In the genomic region with DNA sequence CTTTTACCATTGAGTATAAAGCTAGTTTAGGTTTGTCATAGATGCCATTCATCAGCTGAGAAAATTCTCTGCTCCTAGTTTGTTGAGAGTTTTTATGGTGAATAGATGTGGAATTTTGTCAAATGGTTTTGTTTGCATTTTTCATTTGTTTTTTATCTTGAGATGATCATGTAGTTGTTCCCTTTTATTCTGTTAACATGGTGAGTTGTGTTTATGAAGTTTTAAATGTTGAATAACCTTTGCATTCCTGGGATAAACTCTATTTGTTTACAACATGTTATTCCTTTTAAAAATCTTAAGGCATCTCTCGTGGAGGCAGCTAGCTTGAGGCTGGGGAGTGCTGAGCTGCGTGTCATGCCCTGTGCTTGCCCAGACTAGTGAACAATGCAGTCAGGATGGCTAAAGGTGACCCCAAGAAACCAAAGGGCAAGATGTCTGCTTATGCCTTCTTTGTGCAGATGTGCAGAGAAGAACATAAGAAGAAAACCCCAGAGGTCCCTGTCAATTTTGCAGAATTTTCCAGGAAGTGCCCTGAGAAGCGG, we compare ENCODE assay signal across 19 cellular contexts.
"Had no signal": no experiment of that assay in that cellular context is flagged by ENCODE, and none has a peak within 500 bp of the region (broad histone marks: within the 10 kb centered on the region; RNA-seq: fewer than 3 reads in every experiment).

No MANE protein-coding gene starts in this region.

- H3K4me3 Mint-ChIP-seq: activated CD4-positive, alpha-beta memory T cell treated with anti-CD3 and anti-CD28 coated beads for 36 hours; activated CD8-positive, alpha-beta memory T cell treated with anti-CD3 and anti-CD28 coated beads, Interleukin-2, amount 10 ng/mL, durations not matched to agents 7 days and 5 days; activated T-cell treated with anti-CD3 and anti-CD28 coated beads, Interleukin-2, amount 50 U/mL, for 24 hours; naive B cell had no signal

- DNase-seq: activated CD4-positive, alpha-beta memory T cell treated with anti-CD3 and anti-CD28 coated beads for 36 hours; activated CD4-positive, alpha-beta T cell treated with anti-CD3 and anti-CD28 coated beads for 1 hour; activated CD8-positive, alpha-beta memory T cell treated with anti-CD3 and anti-CD28 coated beads, Interleukin-2, amount 10 ng/mL, durations not matched to agents 7 days and 5 days; activated effector memory CD4-positive, alpha-beta T cell treated with Interleukin-2 at 50 U/mL for 16 hours; activated naive CD4-positive, alpha-beta T cell treated with anti-CD3 and anti-CD28 coated beads, Interleukin-2, amount 50 U/mL, for 16 hours; activated T-cell treated with anti-CD3 and anti-CD28 coated beads, Interleukin-2, amount 50 U/mL, for 24 hours; adrenal gland; central memory CD4-positive, alpha-beta T cell; colonic mucosa; heart right ventricle; naive B cell; stimulated activated CD4-positive, alpha-beta T cell treated with anti-CD3 and anti-CD28 coated beads, Interleukin-15, amount 100 ng/mL, for 24 hours; stimulated activated CD4-positive, alpha-beta T cell treated with anti-CD3 and anti-CD28 coated beads, Interleukin-4, amount 100 ng/mL, for 24 hours; stimulated activated naive CD4-positive, alpha-beta T cell; tibial artery had no signal

- ATAC-seq: activated CD8-positive, alpha-beta memory T cell treated with anti-CD3 and anti-CD28 coated beads, Interleukin-2, amount 10 ng/mL, durations not matched to agents 7 days and 5 days; gastroesophageal sphincter; heart right ventricle had no signal

- H3K27me3 ChIP-seq: adrenal gland, colonic mucosa, gastroesophageal sphincter, heart right ventricle, right atrium auricular region, tibial artery had no signal

- H3K4me1 ChIP-seq: adrenal gland, colonic mucosa, gastroesophageal sphincter, heart right ventricle, right atrium auricular region had no signal

- H3K4me3 ChIP-seq: adrenal gland, colonic mucosa, gastroesophageal sphincter, heart right ventricle, right atrium auricular region, skin epidermis, tibial artery had no signal

- H3K36me3 Mint-ChIP-seq: activated CD4-positive, alpha-beta memory T cell treated with anti-CD3 and anti-CD28 coated beads for 36 hours; activated CD8-positive, alpha-beta memory T cell treated with anti-CD3 and anti-CD28 coated beads, Interleukin-2, amount 10 ng/mL, durations not matched to agents 7 days and 5 days; naive B cell had no signal

- H3K36me3 ChIP-seq: adrenal gland, colonic mucosa, gastroesophageal sphincter, heart right ventricle, neutrophil, right atrium auricular region, tibial artery had no signal

- H3K9me3 ChIP-seq: adrenal gland, colonic mucosa, gastroesophageal sphincter, heart right ventricle, neutrophil, right atrium auricular region, tibial artery had no signal

- H3K27ac Mint-ChIP-seq: activated CD4-positive, alpha-beta memory T cell treated with anti-CD3 and anti-CD28 coated beads for 36 hours; activated CD8-positive, alpha-beta memory T cell treated with anti-CD3 and anti-CD28 coated beads, Interleukin-2, amount 10 ng/mL, durations not matched to agents 7 days and 5 days; activated T-cell treated with anti-CD3 and anti-CD28 coated beads, Interleukin-2, amount 50 U/mL, for 24 hours had no signal

- H3K27ac ChIP-seq: adrenal gland, colonic mucosa, gastroesophageal sphincter, heart right ventricle, neutrophil, right atrium auricular region, skin epidermis, tibial artery had no signal

- H3K9me3 Mint-ChIP-seq: activated CD4-positive, alpha-beta memory T cell treated with anti-CD3 and anti-CD28 coated beads for 36 hours; activated T-cell treated with anti-CD3 and anti-CD28 coated beads, Interleukin-2, amount 50 U/mL, for 24 hours had no signal

- H3K4me1 Mint-ChIP-seq: activated CD8-positive, alpha-beta memory T cell treated with anti-CD3 and anti-CD28 coated beads, Interleukin-2, amount 10 ng/mL, durations not matched to agents 7 days and 5 days; naive B cell had no signal
